ENCODE assay signal across 1 cellular context in genomic region chr5:332843-333242, GRCh38.
TF ChIP-seq lines count a peak whose summit lies in the region.

No MANE protein-coding gene starts in this region.

TF ChIP-seq in HepG2, 621 proteins besides CTCF, POLR2A, EP300 and RAD21:
- TF ChIP-seq PRMT3 (CRISPR knock-in tag; IDR thresholded peaks at IDR 0.05; ENCODE audit: borderline replicate concordance, low read depth) = no peak
- no peak for TF ChIP-seq ZNF766 (CRISPR knock-in tag; IDR thresholded peaks at IDR 0.05; ENCODE audit: borderline replicate concordance)
- no peak for TF ChIP-seq PHF21A (CRISPR knock-in tag; IDR thresholded peaks at IDR 0.05)
- TF ChIP-seq TBX3 (IDR thresholded peaks at IDR 0.05; ENCODE audit: borderline replicate concordance) = no peak
- TF ChIP-seq PREB (CRISPR knock-in tag; IDR thresholded peaks at IDR 0.05) = no peak
- no peak for TF ChIP-seq ZNF407 (CRISPR knock-in tag; IDR thresholded peaks at IDR 0.05; ENCODE audit: not compliant biosample characterization)
- no peak for TF ChIP-seq PAX8 (CRISPR knock-in tag; IDR thresholded peaks at IDR 0.05; ENCODE audit: borderline replicate concordance)
- TF ChIP-seq HOXD1 (CRISPR knock-in tag; IDR thresholded peaks at IDR 0.05) = no peak
- no peak for TF ChIP-seq ZNF597 (CRISPR knock-in tag; IDR thresholded peaks at IDR 0.05)
- no peak for TF ChIP-seq ZNF446 (CRISPR knock-in tag; IDR thresholded peaks at IDR 0.05)
- no peak for TF ChIP-seq ZBTB7B (CRISPR knock-in tag; IDR thresholded peaks at IDR 0.05)
- no peak for TF ChIP-seq MAF1 (CRISPR knock-in tag; IDR thresholded peaks at IDR 0.05; ENCODE audit: borderline replicate concordance)
- no peak for TF ChIP-seq ZNF784 (CRISPR knock-in tag; IDR thresholded peaks at IDR 0.05; ENCODE audit: borderline replicate concordance)
- no peak for TF ChIP-seq ZNF264 (CRISPR knock-in tag; IDR thresholded peaks at IDR 0.05)
- TF ChIP-seq ZNF740 (CRISPR knock-in tag; IDR thresholded peaks at IDR 0.05) = no peak
